ENCODE assay signal across 10 cellular contexts in the genomic region with DNA sequence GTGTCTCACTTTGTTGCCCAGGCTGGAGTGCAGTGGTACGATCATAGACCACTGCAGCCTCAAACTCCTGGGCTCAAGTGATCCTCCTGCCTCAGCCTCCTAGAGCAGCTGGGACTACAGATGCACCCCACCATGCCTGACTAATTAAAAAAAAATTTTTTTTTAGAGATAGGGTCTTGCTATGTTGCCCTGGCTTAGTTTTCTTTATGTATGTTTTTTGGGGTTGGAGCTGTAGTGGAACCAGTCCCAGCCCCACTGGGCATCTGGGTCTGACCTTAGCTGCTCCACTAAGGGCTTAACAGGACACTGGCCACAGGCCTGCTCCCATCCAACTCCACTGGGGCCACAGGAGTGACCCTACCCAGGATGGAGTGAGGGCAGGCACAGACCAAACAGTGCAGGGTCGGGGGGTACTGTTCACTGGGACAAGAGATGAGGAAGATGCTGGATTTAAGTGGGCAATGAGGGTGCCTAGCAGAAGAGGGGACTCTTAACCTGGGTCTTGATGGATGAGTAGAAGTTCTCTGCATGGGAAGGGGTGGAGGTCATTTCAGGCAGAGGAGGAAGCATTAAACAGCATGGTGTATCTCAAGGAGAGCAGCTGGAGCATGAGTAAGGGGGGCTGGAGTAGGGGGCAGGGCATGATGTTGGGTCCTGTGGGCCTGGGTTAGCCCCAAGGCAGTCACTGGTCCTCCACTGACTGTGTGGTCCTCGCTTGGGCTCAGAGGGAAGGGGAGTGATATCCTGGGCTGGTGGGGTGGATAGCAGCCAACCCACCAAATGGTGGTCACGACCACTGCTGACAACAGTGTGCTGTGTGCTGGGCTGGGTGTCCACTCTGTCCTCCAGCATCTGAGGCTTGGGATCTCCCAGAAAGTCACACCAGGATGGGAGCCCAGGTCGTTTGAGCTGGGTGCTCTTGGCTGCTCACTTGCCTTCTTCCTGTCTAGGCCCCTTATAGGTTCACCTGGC. TPM values are rescaled to one million over a fixed set of nuclear protein-coding genes. Genes with fewer than 3 reads are reported as not detected.
A peak's percentile ranks its signal among the peaks of the same experiment; 100 is the strongest.
DNase-seq lines count a peak whose midpoint lies in the region; TF ChIP-seq lines count a peak whose summit lies in the region.
"Had no signal": no experiment of that assay in that cellular context is flagged by ENCODE, and none has a peak within 500 bp of the region (broad histone marks: within the 10 kb centered on the region; RNA-seq: fewer than 3 reads in every experiment).

No MANE protein-coding gene starts in this region.

- H3K18ac ChIP-seq in mesendoderm (ENCODE audit: low read length) = no peak overlapping the region

- no CpG with 5 or more reads among the region's 5 CpGs for WGBS in mesendoderm (ENCODE audit: extremely low coverage, insufficient coverage, low lambda C conversion rate)

- H3K79me2 ChIP-seq in mesendoderm (ENCODE audit: control insufficient read depth, insufficient read depth, low read length) = peaks cover 6% of the 10 kb centered on the region

- peaks cover 3% of the 10 kb centered on the region for H3K9me3 Mint-ChIP-seq in Calu3 (ENCODE audit: low read depth, unreplicated experiment)
- H3K9me3 Mint-ChIP-seq in activated T-helper 2 cell treated with anti-CD3 and anti-CD28 coated beads, Interferon-gamma antibody, Interleukin-2, Interleukin-4, amounts not matched to agents 10 μg/mL and 5 μg/mL and 100 μg/mL, durations not matched to agents 14 hours and 24 hours and 36 hours = no peaks in the 10 kb centered on the region

- POLR2A ChIA-PET in A673 (lab: Charles Lee; ENCODE audit: low non-redundant PET) = no interaction called here

- peak overlapping the region; percentile 82 for H3K4me3 ChIP-seq in A673 (ENCODE audit: low read depth, low read length, poor library complexity, severe bottlenecking)
- no peak overlapping the region for H3K4me3 ChIP-seq in mesendoderm (ENCODE audit: low read length)

- no peak overlapping the region for H2AK5ac ChIP-seq in mesendoderm (ENCODE audit: low read length)

- CTCF ChIA-PET in A673 (lab: Charles Lee) = no interaction called here
- CTCF ChIA-PET in Calu3 (lab: Charles Lee) = interaction anchor here (0.6 kb wide), 2 partner anchors 23 to 253 kb away, joined by 3 to 4 read pairs; no protein-coding TSS in a partner anchor

- peak overlapping the region; percentile 45 for H3K23ac ChIP-seq in mesendoderm (ENCODE audit: low read length)

- no peak overlapping the region for H3K27ac Mint-ChIP-seq in Calu3 (ENCODE audit: unreplicated experiment)
- peak overlapping the region; percentile 59 for H3K27ac Mint-ChIP-seq in activated T-helper 2 cell treated with anti-CD3 and anti-CD28 coated beads, Interferon-gamma antibody, Interleukin-2, Interleukin-4, amounts not matched to agents 10 μg/mL and 5 μg/mL and 100 μg/mL, durations not matched to agents 14 hours and 24 hours and 36 hours

- DNase-seq in A673 (ENCODE audit: low spot score) = no peak
- no peak for DNase-seq in Calu3
- DNase-seq in activated T-helper 2 cell treated with anti-CD3 and anti-CD28 coated beads, Interferon-gamma antibody, Interleukin-2, Interleukin-4, amounts not matched to agents 10 μg/mL and 5 μg/mL and 100 μg/mL, durations not matched to agents 14 hours and 24 hours and 36 hours (ENCODE audit: low spot score) = no peak
- DNase-seq in mesendoderm = no peak
- DNase-seq in ecto neural progenitor cell (ENCODE audit: low spot score) = no peak
- DNase-seq in activated CD4-positive, CD25-positive, alpha-beta regulatory T cell (lab: John Stamatoyannopoulos, UW) = no peak
- no peak for DNase-seq in HK-2 (ENCODE audit: unreplicated experiment)
- no peak for DNase-seq in C1 segment of cervical spinal cord (lab: John Stamatoyannopoulos, UW)
- DNase-seq: left colon, NCI-H446 treated with DMSO at 0.1 percent for 48 hours had no signal

- no peak overlapping the region for H3K4me2 ChIP-seq in mesendoderm (ENCODE audit: low read length)

- no peak overlapping the region for H2BK15ac ChIP-seq in mesendoderm (replicated peaks; ENCODE audit: low read depth)

- peak overlapping the region; percentile 78 for H3K27ac ChIP-seq in A673 (ENCODE audit: low read depth, low read length, poor library complexity, severe bottlenecking)
- H3K27ac ChIP-seq in mesendoderm (ENCODE audit: low read depth, low read length) = no peak overlapping the region

- H3K27me3 ChIP-seq in A673 (replicated peaks; ENCODE audit: insufficient read depth, low read depth, low read length, poor library complexity) = no peaks in the 10 kb centered on the region
- no peaks in the 10 kb centered on the region for H3K27me3 ChIP-seq in mesendoderm (ENCODE audit: insufficient read depth, low read length, poor library complexity)

- no peak overlapping the region for H2BK5ac ChIP-seq in mesendoderm (ENCODE audit: low read length)

- H3K9me3 ChIP-seq in A673 (ENCODE audit: low read depth, low read length, poor library complexity, severe bottlenecking) = peaks cover 8% of the 10 kb centered on the region

- no peak overlapping the region for H3K4ac ChIP-seq in mesendoderm (ENCODE audit: low read depth, low read length)

- no peaks in the 10 kb centered on the region for H3K4me1 ChIP-seq in A673 (ENCODE audit: insufficient read depth, low read length, poor library complexity, severe bottlenecking)
- H3K4me1 ChIP-seq in mesendoderm (ENCODE audit: control insufficient read depth, low read depth, low read length) = no peaks in the 10 kb centered on the region

- peak overlapping the region; percentile 19 for H3K9ac ChIP-seq in mesendoderm (ENCODE audit: low read length)

- BruUV-seq in A673 (replicated peaks; lab: Mats Ljungman, UMichigan) (no TSS peak), Calu3 (replicated peaks; lab: Mats Ljungman, UMichigan) (TSS peak; percentile 63)

- peaks cover 13% of the 10 kb centered on the region for H3K79me1 ChIP-seq in mesendoderm (ENCODE audit: low read length)

- no peaks in the 10 kb centered on the region for H3K27me3 Mint-ChIP-seq in Calu3 (ENCODE audit: unreplicated experiment)
- H3K27me3 Mint-ChIP-seq in activated T-helper 2 cell treated with anti-CD3 and anti-CD28 coated beads, Interferon-gamma antibody, Interleukin-2, Interleukin-4, amounts not matched to agents 10 μg/mL and 5 μg/mL and 100 μg/mL, durations not matched to agents 14 hours and 24 hours and 36 hours (ENCODE audit: low read depth) = no peaks in the 10 kb centered on the region

- H3K36me3 ChIP-seq in A673 (ENCODE audit: insufficient read depth, low read length, poor library complexity, severe bottlenecking) = peaks cover 16% of the 10 kb centered on the region
- H3K36me3 ChIP-seq in mesendoderm (ENCODE audit: control insufficient read depth, insufficient read depth, low read length) = peaks cover 3% of the 10 kb centered on the region

- no peak overlapping the region for H4K8ac ChIP-seq in mesendoderm (ENCODE audit: low read depth, low read length)

- H2BK120ac ChIP-seq in mesendoderm (ENCODE audit: low read depth, low read length) = no peak overlapping the region

- no peak for TF ChIP-seq CTCF in A673 (conservative IDR thresholded peaks at IDR 0.05; ENCODE audit: low read depth, low read length)
- TF ChIP-seq CTCF in Calu3 (IDR thresholded peaks at IDR 0.05; ENCODE audit: unreplicated experiment) = no peak

- H3K56ac ChIP-seq in mesendoderm (ENCODE audit: low read length) = peak overlapping the region; percentile 34

- H3K36me3 Mint-ChIP-seq in Calu3 (ENCODE audit: insufficient read depth, unreplicated experiment) = peaks cover 18% of the 10 kb centered on the region
- peaks cover 33% of the 10 kb centered on the region for H3K36me3 Mint-ChIP-seq in activated T-helper 2 cell treated with anti-CD3 and anti-CD28 coated beads, Interferon-gamma antibody, Interleukin-2, Interleukin-4, amounts not matched to agents 10 μg/mL and 5 μg/mL and 100 μg/mL, durations not matched to agents 14 hours and 24 hours and 36 hours (ENCODE audit: low read depth)

- no peaks in the 10 kb centered on the region for H3K4me1 Mint-ChIP-seq in Calu3 (ENCODE audit: low read depth, unreplicated experiment)
- H3K4me1 Mint-ChIP-seq in activated T-helper 2 cell treated with anti-CD3 and anti-CD28 coated beads, Interferon-gamma antibody, Interleukin-2, Interleukin-4, amounts not matched to agents 10 μg/mL and 5 μg/mL and 100 μg/mL, durations not matched to agents 14 hours and 24 hours and 36 hours (ENCODE audit: low read depth) = peaks cover 26% of the 10 kb centered on the region

- intact Hi-C loops in A673 (cut with micrococcal nuclease; ENCODE audit: unreplicated experiment) (no loop called here), Calu3 (cut with micrococcal nuclease; ENCODE audit: unreplicated experiment) (no loop called here)
- intact Hi-C loops in activated T-helper 2 cell treated with anti-CD3 and anti-CD28 coated beads, Interferon-gamma antibody, Interleukin-2, Interleukin-4, amounts not matched to agents 10 μg/mL and 5 μg/mL and 100 μg/mL, durations not matched to agents 14 hours and 24 hours and 36 hours (cut with micrococcal nuclease) = no loop called here

- H4K5ac ChIP-seq in mesendoderm (ENCODE audit: low read length) = no peak overlapping the region

- peak overlapping the region; percentile 39 for H3K4me3 Mint-ChIP-seq in Calu3 (ENCODE audit: low read depth, unreplicated experiment)
- H3K4me3 Mint-ChIP-seq in activated T-helper 2 cell treated with anti-CD3 and anti-CD28 coated beads, Interferon-gamma antibody, Interleukin-2, Interleukin-4, amounts not matched to agents 10 μg/mL and 5 μg/mL and 100 μg/mL, durations not matched to agents 14 hours and 24 hours and 36 hours (ENCODE audit: low read depth) = peak overlapping the region; percentile 65

RNA-seq across cellular contexts. Expression of gene ADD1, which starts 24.1 kb away (rescaled TPM):
- total RNA-seq in A673 (2021) (232 and 237 TPM in 2 replicates), Calu3 (2022) (123 and 125 TPM in 2 replicates)
- 240 and 242 TPM in 2 replicates for total RNA-seq in activated T-helper 2 cell treated with anti-CD3 and anti-CD28 coated beads, Interferon-gamma antibody, Interleukin-2, Interleukin-4, amounts not matched to agents 10 μg/mL and 5 μg/mL and 100 μg/mL, durations not matched to agents 14 hours and 24 hours and 36 hours
- polyA plus RNA-seq in mesendoderm (2013, experiment 1 of 2) = 202 TPM
- 195 TPM for polyA plus RNA-seq in mesendoderm (2013, experiment 2 of 2)

RNA-seq across cellular contexts. Expression of gene SH3BP2, which starts 26.6 kb away (rescaled TPM):
- total RNA-seq in A673 (2021) (34.4 and 37.7 TPM in 2 replicates), Calu3 (2022) (20.7 and 22.7 TPM in 2 replicates)
- 64.3 and 72.7 TPM in 2 replicates for total RNA-seq in activated T-helper 2 cell treated with anti-CD3 and anti-CD28 coated beads, Interferon-gamma antibody, Interleukin-2, Interleukin-4, amounts not matched to agents 10 μg/mL and 5 μg/mL and 100 μg/mL, durations not matched to agents 14 hours and 24 hours and 36 hours
- 19.3 TPM for polyA plus RNA-seq in mesendoderm (2013, experiment 1 of 2)
- polyA plus RNA-seq in mesendoderm (2013, experiment 2 of 2) = 19.0 TPM
